In the genomic region with DNA sequence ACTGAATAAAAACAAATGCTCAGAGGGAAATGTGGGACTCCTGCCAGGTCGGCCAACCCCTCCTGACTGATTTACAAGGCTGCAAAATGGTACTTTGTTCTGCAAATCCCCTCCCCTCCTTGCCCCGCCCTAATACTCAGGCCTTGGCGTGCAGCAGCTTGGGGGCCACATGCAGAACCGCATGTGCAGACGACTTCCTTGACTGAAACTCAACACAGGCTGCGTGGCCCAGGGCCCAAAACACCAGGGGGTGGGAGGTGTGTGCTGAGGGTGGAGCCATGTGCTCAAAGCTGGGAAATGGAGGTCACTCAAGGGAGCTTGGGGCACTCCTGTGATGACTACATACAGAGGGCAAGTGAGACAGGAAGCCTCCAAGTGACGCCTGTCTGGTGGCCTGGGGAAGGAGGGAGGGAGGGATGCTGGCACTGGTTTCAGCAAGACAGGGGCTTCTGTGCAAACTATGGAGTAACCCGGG, we compare ENCODE assay signal across 8 cellular contexts.
DNase-seq lines count a peak whose midpoint lies in the region; ATAC-seq, FAIRE-seq and TF ChIP-seq lines count a peak whose summit lies in the region.

No MANE protein-coding gene starts in this region.

- H3K27ac ChIP-seq in Peyer's patch (peak overlapping the region; percentile 50 to 78 (median 72)), right cardiac atrium (ENCODE audit: low read length) (peak overlapping the region; percentile 74), smooth muscle cell (ENCODE audit: low read depth) (peak overlapping the region; percentile 86)

- no peaks in the 10 kb centered on the region for H3K9me3 ChIP-seq in Peyer's patch
- H3K9me3 ChIP-seq in right cardiac atrium (ENCODE audit: control insufficient read depth, low read length): no peaks in the 10 kb centered on the region
- no peaks in the 10 kb centered on the region for H3K9me3 ChIP-seq in smooth muscle cell (replicated peaks; ENCODE audit: low read depth)

- no peaks in the 10 kb centered on the region for H3K27me3 ChIP-seq in Peyer's patch
- H3K27me3 ChIP-seq in right cardiac atrium (ENCODE audit: control insufficient read depth, insufficient read depth): no peaks in the 10 kb centered on the region
- H3K27me3 ChIP-seq in smooth muscle cell (ENCODE audit: low read depth): no peaks in the 10 kb centered on the region

- ATAC-seq in right cardiac atrium: peak; percentile 80 to 95
- ATAC-seq in GM21447 (IDR thresholded peaks at IDR 0.05; ENCODE audit: unreplicated experiment): no peak

- peaks cover 6% of the 10 kb centered on the region for H3F3A ChIP-seq in smooth muscle cell (ENCODE audit: low read depth)

- peak overlapping the region; percentile 73 for H3K9ac ChIP-seq in smooth muscle cell (ENCODE audit: low read depth)

- DNase-seq in AG10803 (ENCODE audit: low read depth): peak; percentile 79
- peak; percentile 88 for DNase-seq in H54 (ENCODE audit: insufficient read length, low spot score)
- peak; percentile 38 to 89 (median 86) for DNase-seq in Peyer's patch
- peak; percentile 53 for DNase-seq in activated naive CD8-positive, alpha-beta T cell treated with anti-CD3 and anti-CD28 coated beads, Interleukin-2, amount 50 U/mL, for 16 hours (ENCODE audit: low read depth, low spot score)
- DNase-seq in right cardiac atrium: peak; percentile 83 to 90 (median 88)
- no peak for DNase-seq in smooth muscle cell (lab: John Stamatoyannopoulos, UW; ENCODE audit: unreplicated experiment)
- no peak for DNase-seq in GOT3 (lab: John Stamatoyannopoulos, UW)

- H3K4me3 ChIP-seq in AG10803 (ENCODE audit: low read length) (no peak overlapping the region), Peyer's patch (no peak overlapping the region), right cardiac atrium (ENCODE audit: low read length) (no peak overlapping the region), smooth muscle cell (no peak overlapping the region)

- peak; percentile 90 for FAIRE-seq in H54 (lab: Jason Lieb, UNC)

- TF ChIP-seq CTCF in AG10803 (conservative IDR thresholded peaks at IDR 0.05; ENCODE audit: low read length): no peak
- TF ChIP-seq CTCF in Peyer's patch (IDR thresholded peaks at IDR 0.05): no peak
- TF ChIP-seq CTCF in smooth muscle cell (IDR thresholded peaks at IDR 0.05; ENCODE audit: borderline replicate concordance, insufficient read depth, poor library complexity, severe bottlenecking): no peak

- H2AFZ ChIP-seq in smooth muscle cell (ENCODE audit: low read depth): no peak overlapping the region

- H3K4me1 ChIP-seq in Peyer's patch (peaks cover 0 to 76% (median 22%) of the 10 kb centered on the region in 4 donors), right cardiac atrium (ENCODE audit: control insufficient read depth, insufficient read depth, low read length) (peaks cover 35% of the 10 kb centered on the region), smooth muscle cell (ENCODE audit: low read depth) (peaks cover 50% of the 10 kb centered on the region)

- WGBS in right cardiac atrium: 14% methylated on average over 8 of the region's 8 CpGs
- 43% methylated on average over 7 of the region's 8 CpGs for WGBS in smooth muscle cell (ENCODE audit: low lambda C conversion rate)

- peak overlapping the region; percentile 41 for H3K4me2 ChIP-seq in smooth muscle cell

- peaks cover 78% of the 10 kb centered on the region for H3K79me2 ChIP-seq in smooth muscle cell (ENCODE audit: low read depth)

- intact Hi-C loops in right cardiac atrium (cut with DNase I): no loop called here

- H4K20me1 ChIP-seq in smooth muscle cell (ENCODE audit: low read depth): peaks cover 98% of the 10 kb centered on the region

- H3K36me3 ChIP-seq in Peyer's patch: no peaks in the 10 kb centered on the region
- no peaks in the 10 kb centered on the region for H3K36me3 ChIP-seq in smooth muscle cell (ENCODE audit: low read depth)

- TF ChIP-seq POLR2A in H54 (IDR thresholded peaks at IDR 0.05; ENCODE audit: low read depth, low read length): no peak
- no peak for TF ChIP-seq POLR2A in Peyer's patch (IDR thresholded peaks at IDR 0.05)

Comparison
In these comparisons a context has a peak if more than half of its experiments do, and no peak if none do; other contexts are left out.
1. DNase-seq: peak in AG10803 (single experiment), H54 (single experiment), Peyer's patch (3 of 3), activated naive CD8-positive, alpha-beta T cell treated with anti-CD3 and anti-CD28 coated beads, Interleukin-2, amount 50 U/mL, for 16 hours (single experiment) and right cardiac atrium (3 of 3); none in smooth muscle cell (single experiment) and GOT3 (single experiment).
2. Peak in every context shown above with its lines, with median percentiles within 50 percentile points of each other: H3K27ac ChIP-seq.